In genomic region chr12:10236720-10237119, GRCh38 we compare ENCODE assay signal across 18 cellular contexts. TPM values are rescaled to one million over a fixed set of nuclear protein-coding genes. Genes with fewer than 3 reads are reported as not detected.
DNase-seq lines count a peak whose midpoint lies in the region; ATAC-seq, FAIRE-seq and TF ChIP-seq lines count a peak whose summit lies in the region.
"Had no signal": no experiment of that assay in that cellular context is flagged by ENCODE, and none has a peak within 500 bp of the region (broad histone marks: within the 10 kb centered on the region; RNA-seq: fewer than 3 reads in every experiment).

No MANE protein-coding gene starts in this region.

- CTCF ChIA-PET in CD8-positive, alpha-beta memory T cell (lab: Charles Lee) = interaction anchor here (0.9 to 2.7 kb wide), 25 partner anchors 13 to 514 kb away, joined by 3 to 18 read pairs (median 4); no protein-coding TSS in a partner anchor

- H3K36me3 Mint-ChIP-seq in CD8-positive, alpha-beta memory T cell = peaks cover 4 to 14% (median 7%) of the 10 kb centered on the region in 3 donors
- H3K36me3 Mint-ChIP-seq in astrocyte (ENCODE audit: low read depth, unreplicated experiment) = peaks cover 23% of the 10 kb centered on the region
- peaks cover 6% of the 10 kb centered on the region for H3K36me3 Mint-ChIP-seq in natural killer cell
- peaks cover 2% of the 10 kb centered on the region for H3K36me3 Mint-ChIP-seq in neural progenitor cell
- H3K36me3 Mint-ChIP-seq in T-helper 17 cell (ENCODE audit: low read depth) = no peaks in the 10 kb centered on the region

- ATAC-seq in natural killer cell (no peak), GM21619 (IDR thresholded peaks at IDR 0.05; ENCODE audit: unreplicated experiment) (no peak), T-helper 17 cell (no peak)
- ATAC-seq: CD8-positive, alpha-beta T cell had no signal

- no peak overlapping the region for H3K27ac ChIP-seq in CD8-positive, alpha-beta memory T cell (ENCODE audit: low read depth, low read length)
- H3K27ac ChIP-seq in OCI-LY1 (ENCODE audit: low read depth, low read length, poor library complexity, severe bottlenecking) = peak overlapping the region; percentile 65
- no peak overlapping the region for H3K27ac ChIP-seq in astrocyte (ENCODE audit: low read depth, low read length)
- H3K27ac ChIP-seq in neural progenitor cell = no peak overlapping the region
- H3K27ac ChIP-seq: A549 had no signal

- intact Hi-C loops in natural killer cell (cut with micrococcal nuclease) = loop anchor here (1.0 to 5.0 kb wide), 4 partner anchors 216 to 436 kb away; partner anchors contain the start of genes KLRC1 and STYK1

- no peaks in the 10 kb centered on the region for H3K36me3 ChIP-seq in CD8-positive, alpha-beta memory T cell (ENCODE audit: insufficient read depth, low read length)
- H3K36me3 ChIP-seq in OCI-LY1 (ENCODE audit: insufficient read depth, low read length) (peaks cover 28% of the 10 kb centered on the region), astrocyte (ENCODE audit: insufficient read depth, low read length) (no peaks in the 10 kb centered on the region), neural progenitor cell (no peaks in the 10 kb centered on the region)

- TF ChIP-seq CTCF in OCI-LY1 (IDR thresholded peaks at IDR 0.05; ENCODE audit: low read length) (no peak), astrocyte (IDR thresholded peaks at IDR 0.05; ENCODE audit: insufficient read depth, low read depth, low read length) (no peak), natural killer cell (IDR thresholded peaks at IDR 0.05) (no peak), neural progenitor cell (IDR thresholded peaks at IDR 0.05) (no peak)

- H3K79me2 ChIP-seq in OCI-LY1 (ENCODE audit: insufficient read depth, low read length) (no peaks in the 10 kb centered on the region), astrocyte (ENCODE audit: insufficient read depth, low read length) (no peaks in the 10 kb centered on the region), neural progenitor cell (ENCODE audit: low read depth) (no peaks in the 10 kb centered on the region)

- H3K4me1 Mint-ChIP-seq in CD8-positive, alpha-beta memory T cell = peaks cover 24 to 58% (median 52%) of the 10 kb centered on the region in 3 donors
- H3K4me1 Mint-ChIP-seq in astrocyte (ENCODE audit: low read depth, unreplicated experiment) (peaks cover 5% of the 10 kb centered on the region), natural killer cell (peaks cover 63 to 64% of the 10 kb centered on the region in 2 donors), neural progenitor cell (no peaks in the 10 kb centered on the region), T-helper 17 cell (no peaks in the 10 kb centered on the region)

- POLR2A ChIA-PET in CD8-positive, alpha-beta memory T cell (lab: Charles Lee) = interaction anchor here (1.0 to 1.6 kb wide), 2 partner anchors 69 to 161 kb away, joined by 3 to 4 read pairs; no protein-coding TSS in a partner anchor

- H3K9me2 ChIP-seq in OCI-LY1 (ENCODE audit: low read depth, low read length) = no peaks in the 10 kb centered on the region

- H3K9ac ChIP-seq in OCI-LY1 (ENCODE audit: low read length) (no peak overlapping the region), astrocyte (ENCODE audit: low read length) (no peak overlapping the region), neural progenitor cell (no peak overlapping the region)

- no peak for DNase-seq in CD8-positive, alpha-beta memory T cell
- DNase-seq in astrocyte (ENCODE audit: low read depth) = no peak
- no peak for DNase-seq in natural killer cell
- no peak for DNase-seq in NCI-H446 treated with DMSO at 0.1 percent for 48 hours (lab: John Stamatoyannopoulos, UW)
- DNase-seq in neural progenitor cell (ENCODE audit: low spot score) = no peak
- DNase-seq in T-helper 17 cell = no peak
- DNase-seq: Caco-2; CD8-positive, alpha-beta T cell; DND-41; GDM1; GOT3; H9 had no signal

- H3K27ac Mint-ChIP-seq in CD8-positive, alpha-beta memory T cell = peak overlapping the region in 7 of 8 donors; percentile 28 to 85 (median 64)
- H3K27ac Mint-ChIP-seq in astrocyte (ENCODE audit: unreplicated experiment) = no peak overlapping the region
- peak overlapping the region; percentile 85 to 89 for H3K27ac Mint-ChIP-seq in natural killer cell
- no peak overlapping the region for H3K27ac Mint-ChIP-seq in neural progenitor cell
- H3K27ac Mint-ChIP-seq in T-helper 17 cell = no peak overlapping the region
- H3K27ac Mint-ChIP-seq: H9 had no signal

- H3K4me1 ChIP-seq in CD8-positive, alpha-beta memory T cell (ENCODE audit: insufficient read depth, low read length) = peaks cover 5% of the 10 kb centered on the region
- H3K4me1 ChIP-seq in OCI-LY1 (ENCODE audit: insufficient read depth, low read length, severe bottlenecking) (peaks cover 31% of the 10 kb centered on the region), astrocyte (ENCODE audit: insufficient read depth, low read length) (no peaks in the 10 kb centered on the region), neural progenitor cell (no peaks in the 10 kb centered on the region)
- H3K4me1 ChIP-seq: A549, Caco-2 had no signal

- H3K4me2 ChIP-seq in OCI-LY1 (ENCODE audit: low read length) (no peak overlapping the region), astrocyte (ENCODE audit: low read length) (no peak overlapping the region), neural progenitor cell (no peak overlapping the region)
- H3K4me2 ChIP-seq: A549 had no signal

- no peaks in the 10 kb centered on the region for H3K27me3 ChIP-seq in CD8-positive, alpha-beta memory T cell (ENCODE audit: insufficient read depth, low read length, poor library complexity, severe bottlenecking)
- H3K27me3 ChIP-seq in OCI-LY1 (ENCODE audit: insufficient read depth, low read length) (no peaks in the 10 kb centered on the region), astrocyte (ENCODE audit: insufficient read depth, low read length) (no peaks in the 10 kb centered on the region), neural progenitor cell (no peaks in the 10 kb centered on the region)

- no peaks in the 10 kb centered on the region for H3K27me3 Mint-ChIP-seq in CD8-positive, alpha-beta memory T cell
- H3K27me3 Mint-ChIP-seq in astrocyte (ENCODE audit: low read depth, unreplicated experiment) (no peaks in the 10 kb centered on the region), natural killer cell (ENCODE audit: low read depth in 2 of 2) (no peaks in the 10 kb centered on the region), neural progenitor cell (ENCODE audit: insufficient read depth, low read depth) (peaks cover 2% of the 10 kb centered on the region), T-helper 17 cell (peaks cover 15% of the 10 kb centered on the region)

- H2AFZ ChIP-seq in OCI-LY1 (ENCODE audit: low read length) = no peak overlapping the region
- no peak overlapping the region for H2AFZ ChIP-seq in astrocyte (ENCODE audit: low read depth, low read length)
- no peak overlapping the region for H2AFZ ChIP-seq in neural progenitor cell (replicated peaks)

- peaks cover 6 to 20% (median 13%) of the 10 kb centered on the region in 5 donors for H3K9me3 Mint-ChIP-seq in CD8-positive, alpha-beta memory T cell
- H3K9me3 Mint-ChIP-seq in astrocyte (ENCODE audit: unreplicated experiment) (peaks cover 14% of the 10 kb centered on the region), natural killer cell (no peaks in the 10 kb centered on the region), neural progenitor cell (peaks cover 17% of the 10 kb centered on the region)

- peak overlapping the region in 4 of 7 donors; percentile 28 to 60 (median 35) for H3K4me3 Mint-ChIP-seq in CD8-positive, alpha-beta memory T cell
- H3K4me3 Mint-ChIP-seq in astrocyte (ENCODE audit: unreplicated experiment) = peak overlapping the region; percentile 22
- H3K4me3 Mint-ChIP-seq in natural killer cell = peak overlapping the region; percentile 56
- H3K4me3 Mint-ChIP-seq in neural progenitor cell = no peak overlapping the region
- no peak overlapping the region for H3K4me3 Mint-ChIP-seq in T-helper 17 cell
- H3K4me3 Mint-ChIP-seq: CD14-positive monocyte; CD8-positive, alpha-beta T cell; H9 had no signal

- H4K20me1 ChIP-seq in OCI-LY1 (ENCODE audit: insufficient read depth, low read length) = no peaks in the 10 kb centered on the region
- no peaks in the 10 kb centered on the region for H4K20me1 ChIP-seq in astrocyte (ENCODE audit: insufficient read depth, low read length)
- H4K20me1 ChIP-seq in neural progenitor cell (ENCODE audit: low read depth) = no peaks in the 10 kb centered on the region

- FAIRE-seq in astrocyte (lab: Jason Lieb, UNC) = no peak
- FAIRE-seq: A549, GM12892 had no signal

- H3F3A ChIP-seq in OCI-LY1 (ENCODE audit: insufficient read depth, low read length) = no peaks in the 10 kb centered on the region
- H3F3A ChIP-seq in neural progenitor cell (ENCODE audit: low read depth) = no peaks in the 10 kb centered on the region

- H3K4me3 ChIP-seq in CD8-positive, alpha-beta memory T cell (ENCODE audit: low read length) = no peak overlapping the region
- no peak overlapping the region for H3K4me3 ChIP-seq in OCI-LY1 (ENCODE audit: low read depth, low read length, poor library complexity, severe bottlenecking)
- no peak overlapping the region for H3K4me3 ChIP-seq in astrocyte (ENCODE audit: insufficient read depth, low read depth, low read length)
- no peak overlapping the region for H3K4me3 ChIP-seq in neural progenitor cell
- H3K4me3 ChIP-seq: A549 had no signal

- H3K9me3 ChIP-seq in CD8-positive, alpha-beta memory T cell (ENCODE audit: low read length) = no peaks in the 10 kb centered on the region
- H3K9me3 ChIP-seq in OCI-LY1 (ENCODE audit: low read length) (peaks cover 18% of the 10 kb centered on the region), astrocyte (ENCODE audit: insufficient read depth, low read depth, low read length) (peaks cover 3% of the 10 kb centered on the region), neural progenitor cell (ENCODE audit: low read depth) (peaks cover 4% of the 10 kb centered on the region), T-helper 17 cell (ENCODE audit: control insufficient read depth, low read length, poor library complexity, severe bottlenecking) (no peaks in the 10 kb centered on the region)

RNA-seq across cellular contexts. Expression of gene GABARAPL1, which starts 24.0 kb away (rescaled TPM):
- total RNA-seq in CD8-positive, alpha-beta memory T cell = 10 to 100 TPM; 25.0 to 26.6 TPM
- polyA plus RNA-seq in CD8-positive, alpha-beta memory T cell = 40.5 TPM
- total RNA-seq in astrocyte = 108 and 119 TPM in 2 replicates
- 100 to 1,000 TPM; 157 to 233 (median 160) TPM for total RNA-seq in natural killer cell
- total RNA-seq in neural progenitor cell (ENCODE audit: low replicate concordance) = 38.9 and 39.3 TPM in 2 replicates
- total RNA-seq in T-helper 17 cell = 100 to 1,000 TPM; 104 to 110 TPM

RNA-seq across cellular contexts. Expression of gene TMEM52B, which starts 57.9 kb away (rescaled TPM):
- total RNA-seq in CD8-positive, alpha-beta memory T cell = not detected
- not detected for polyA plus RNA-seq in CD8-positive, alpha-beta memory T cell
- 0.45 TPM in 1 of 2 replicates, not detected in the other for total RNA-seq in astrocyte
- 1 to 10 TPM in 1 of 3 donors, not detected in 2; 1.5 TPM for total RNA-seq in natural killer cell
- not detected in 2 replicates for total RNA-seq in neural progenitor cell (ENCODE audit: low replicate concordance)
- not detected for total RNA-seq in T-helper 17 cell
- total RNA-seq: CD8-positive, alpha-beta T cell; H9; HT1080 had no signal

Comparison
In these comparisons a context has a peak if more than half of its experiments do, and no peak if none do; other contexts are left out.
1. H3K27ac Mint-ChIP-seq: peak in CD8-positive, alpha-beta memory T cell (7 of 8) and natural killer cell (2 of 2); none in astrocyte (single experiment), neural progenitor cell (single experiment) and T-helper 17 cell (single experiment).
2. H3K4me3 Mint-ChIP-seq: peak in CD8-positive, alpha-beta memory T cell (4 of 7), astrocyte (single experiment) and natural killer cell (single experiment); none in neural progenitor cell (single experiment) and T-helper 17 cell (single experiment).